In genomic region chr18:23837591-23837990, GRCh38 we compare ENCODE assay signal across 14 cellular contexts.
DNase-seq lines count a peak whose midpoint lies in the region; ATAC-seq and TF ChIP-seq lines count a peak whose summit lies in the region.
"Had no signal": no experiment of that assay in that cellular context is flagged by ENCODE, and none has a peak within 500 bp of the region (broad histone marks: within the 10 kb centered on the region; RNA-seq: fewer than 3 reads in every experiment).

No MANE protein-coding gene starts in this region.

- H3K27me3 ChIP-seq in fibroblast of lung (ENCODE audit: control insufficient read depth, insufficient read depth, low read length) = no peaks in the 10 kb centered on the region

- H3K9ac ChIP-seq in fibroblast of lung (ENCODE audit: insufficient read depth, low read length) = no peak overlapping the region

- no peaks in the 10 kb centered on the region for H3K79me2 ChIP-seq in fibroblast of lung (ENCODE audit: control insufficient read depth, insufficient read depth, low read length)

- ATAC-seq in omental fat pad (ENCODE audit: low FRiP score) (peak; percentile 78), GM18520 (IDR thresholded peaks at IDR 0.05; ENCODE audit: unreplicated experiment) (no peak)
- ATAC-seq: stimulated activated memory B cell treated with anti-CD40 and anti-IgM and Interleukin-4, amounts not matched to agents 10 μg/mL and 1 μg/mL and 100 μg/mL, for 72 hours had no signal

- H3K27ac ChIP-seq in fibroblast of lung (ENCODE audit: insufficient read depth, low read length) = no peak overlapping the region

- peak; percentile 77 for DNase-seq in GM03348 (ENCODE audit: low spot score)
- DNase-seq in RPMI7951 (ENCODE audit: low read depth) = peak; percentile 44
- DNase-seq in fibroblast of lung (ENCODE audit: low read depth in 2 of 2) = peak; percentile 62 to 90
- DNase-seq in omental fat pad (ENCODE audit: low spot score) = no peak
- DNase-seq in HPDE6-E6E7 (ENCODE audit: extremely low spot score) = no peak
- no peak for DNase-seq in DMS153 treated with DMSO at 0.1 percent for 48 hours (lab: John Stamatoyannopoulos, UW; ENCODE audit: unreplicated experiment)
- no peak for DNase-seq in NCI-H146 (lab: John Stamatoyannopoulos, UW)
- DNase-seq: activated CD4-positive, alpha-beta T cell treated with anti-CD3 and anti-CD28 coated beads for 4 hours; activated naive CD8-positive, alpha-beta T cell treated with anti-CD3 and anti-CD28 coated beads for 36 hours; erythroblast; NCI-H187; stimulated activated CD4-positive, alpha-beta T cell treated with anti-CD3 and anti-CD28 coated beads, Interleukin-12 subunit alpha, Interleukin-12 subunit beta, amount 100 ng/mL, for 4 hours had no signal

- no peak overlapping the region for H3K4me2 ChIP-seq in fibroblast of lung (ENCODE audit: extremely low read depth, insufficient read depth, low read length)

- no peak overlapping the region for H2AFZ ChIP-seq in fibroblast of lung (ENCODE audit: low read length)

- H4K20me1 ChIP-seq in fibroblast of lung (ENCODE audit: control insufficient read depth, extremely low read depth, insufficient read depth, low read length) = no peaks in the 10 kb centered on the region

- TF ChIP-seq CTCF in fibroblast of lung (conservative IDR thresholded peaks at IDR 0.05 in 1 of 2, IDR thresholded peaks at IDR 0.05 in 1 of 2; ENCODE audit: low read depth in 1 of 2, low read length in 2 of 2) = no peak
- TF ChIP-seq CTCF in omental fat pad (IDR thresholded peaks at IDR 0.05) = no peak

- H3K4me3 ChIP-seq in fibroblast of lung (replicated peaks in 1 of 4; ENCODE audit: control extremely low read depth in 1 of 4, insufficient read depth in 1 of 4, low read depth in 3 of 4, low read length in 4 of 4) = no peak overlapping the region

- H3K36me3 ChIP-seq in fibroblast of lung (ENCODE audit: control insufficient read depth, insufficient read depth, low read length) = no peaks in the 10 kb centered on the region

- no peaks in the 10 kb centered on the region for H3K4me1 ChIP-seq in fibroblast of lung (ENCODE audit: control insufficient read depth, extremely low read depth, insufficient read depth, low read length)

- H3K9me3 ChIP-seq in fibroblast of lung (ENCODE audit: control insufficient read depth, insufficient read depth, low read depth, low read length) = no peaks in the 10 kb centered on the region

Comparison
In these comparisons a context has a peak if more than half of its experiments do, and no peak if none do; other contexts are left out.
1. DNase-seq: peak in GM03348 (single experiment), RPMI7951 (single experiment) and fibroblast of lung (2 of 2); none in omental fat pad (single experiment), HPDE6-E6E7 (single experiment), DMS153 treated with DMSO at 0.1 percent for 48 hours (single experiment) and NCI-H146 (single experiment).